Comparison of ENCODE assay signal across 2 cellular contexts in the genomic region with DNA sequence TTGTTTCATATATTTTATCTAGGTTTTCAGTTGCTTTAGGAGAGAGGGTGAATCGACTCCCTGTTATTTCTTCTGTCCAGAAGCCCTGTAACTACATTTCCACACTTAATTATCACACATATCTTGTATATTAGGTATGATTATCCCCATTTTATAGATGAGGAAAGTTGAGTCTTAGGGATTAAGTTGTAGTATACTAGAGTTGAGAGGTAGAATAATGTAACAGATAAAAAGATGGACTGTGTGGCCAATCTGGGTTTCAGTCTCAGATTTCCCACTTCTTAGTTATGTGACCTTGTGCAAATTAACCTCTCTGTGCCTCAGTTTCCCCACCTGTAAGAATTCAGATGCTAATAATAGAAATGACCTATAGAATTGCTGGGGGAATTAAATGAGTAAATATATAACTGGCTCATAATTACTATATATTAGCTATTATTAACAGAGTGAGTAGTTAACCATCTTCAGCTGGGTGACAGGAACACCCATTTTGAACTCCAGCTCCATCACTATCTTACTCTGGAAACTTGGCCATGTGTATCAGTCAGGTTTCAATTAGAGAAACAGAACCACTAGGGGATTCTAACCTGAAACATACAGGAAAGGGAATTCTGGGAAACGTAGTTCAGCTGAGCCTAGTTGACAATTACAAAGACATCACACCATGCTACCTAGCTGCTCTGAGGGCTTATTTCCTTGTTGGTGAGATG.
A peak's percentile ranks its signal among the peaks of the same experiment; 100 is the strongest.
TF ChIP-seq lines count a peak whose summit lies in the region.

No MANE protein-coding gene starts in this region.

TF ChIP-seq in HCT116, 20 proteins besides CTCF, POLR2A, EP300 and RAD21:
- TF ChIP-seq FOSL1 (IDR thresholded peaks at IDR 0.05; ENCODE audit: low read depth) (no peak), CEBPB (IDR thresholded peaks at IDR 0.05; ENCODE audit: low read depth) (no peak)
- TF ChIP-seq, protein P1, sequence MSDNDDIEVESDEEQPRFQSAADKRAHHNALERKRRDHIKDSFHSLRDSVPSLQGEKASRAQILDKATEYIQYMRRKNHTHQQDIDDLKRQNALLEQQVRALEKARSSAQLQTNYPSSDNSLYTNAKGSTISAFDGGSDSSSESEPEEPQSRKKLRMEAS (IDR thresholded peaks at IDR 0.05) = 0 out of 2 replicates have a peak, but pooled peaks have one; percentile 16

TF ChIP-seq in SK-N-SH, 30 proteins besides CTCF, POLR2A, EP300 and RAD21:
- TF ChIP-seq, protein P2, sequence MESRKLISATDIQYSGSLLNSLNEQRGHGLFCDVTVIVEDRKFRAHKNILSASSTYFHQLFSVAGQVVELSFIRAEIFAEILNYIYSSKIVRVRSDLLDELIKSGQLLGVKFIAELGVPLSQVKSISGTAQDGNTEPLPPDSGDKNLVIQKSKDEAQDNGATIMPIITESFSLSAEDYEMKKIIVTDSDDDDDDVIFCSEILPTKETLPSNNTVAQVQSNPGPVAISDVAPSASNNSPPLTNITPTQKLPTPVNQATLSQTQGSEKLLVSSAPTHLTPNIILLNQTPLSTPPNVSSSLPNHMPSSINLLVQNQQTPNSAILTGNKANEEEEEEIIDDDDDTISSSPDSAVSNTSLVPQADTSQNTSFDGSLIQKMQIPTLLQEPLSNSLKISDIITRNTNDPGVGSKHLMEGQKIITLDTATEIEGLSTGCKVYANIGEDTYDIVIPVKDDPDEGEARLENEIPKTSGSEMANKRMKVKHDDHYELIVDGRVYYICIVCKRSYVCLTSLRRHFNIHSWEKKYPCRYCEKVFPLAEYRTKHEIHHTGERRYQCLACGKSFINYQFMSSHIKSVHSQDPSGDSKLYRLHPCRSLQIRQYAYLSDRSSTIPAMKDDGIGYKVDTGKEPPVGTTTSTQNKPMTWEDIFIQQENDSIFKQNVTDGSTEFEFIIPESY (IDR thresholded peaks at IDR 0.05; ENCODE audit: borderline replicate concordance, low read depth) = no peak
- TF ChIP-seq, protein P3, sequence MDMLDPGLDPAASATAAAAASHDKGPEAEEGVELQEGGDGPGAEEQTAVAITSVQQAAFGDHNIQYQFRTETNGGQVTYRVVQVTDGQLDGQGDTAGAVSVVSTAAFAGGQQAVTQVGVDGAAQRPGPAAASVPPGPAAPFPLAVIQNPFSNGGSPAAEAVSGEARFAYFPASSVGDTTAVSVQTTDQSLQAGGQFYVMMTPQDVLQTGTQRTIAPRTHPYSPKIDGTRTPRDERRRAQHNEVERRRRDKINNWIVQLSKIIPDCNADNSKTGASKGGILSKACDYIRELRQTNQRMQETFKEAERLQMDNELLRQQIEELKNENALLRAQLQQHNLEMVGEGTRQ (IDR thresholded peaks at IDR 0.05; ENCODE audit: borderline replicate concordance, low read depth, low read length) = no peak
- TF ChIP-seq RCOR1 (IDR thresholded peaks at IDR 0.05; ENCODE audit: low read length) = no peak
- TF ChIP-seq GATA2 (CRISPR knock-in tag; IDR thresholded peaks at IDR 0.05) = no peak
- TF ChIP-seq, protein P4, sequence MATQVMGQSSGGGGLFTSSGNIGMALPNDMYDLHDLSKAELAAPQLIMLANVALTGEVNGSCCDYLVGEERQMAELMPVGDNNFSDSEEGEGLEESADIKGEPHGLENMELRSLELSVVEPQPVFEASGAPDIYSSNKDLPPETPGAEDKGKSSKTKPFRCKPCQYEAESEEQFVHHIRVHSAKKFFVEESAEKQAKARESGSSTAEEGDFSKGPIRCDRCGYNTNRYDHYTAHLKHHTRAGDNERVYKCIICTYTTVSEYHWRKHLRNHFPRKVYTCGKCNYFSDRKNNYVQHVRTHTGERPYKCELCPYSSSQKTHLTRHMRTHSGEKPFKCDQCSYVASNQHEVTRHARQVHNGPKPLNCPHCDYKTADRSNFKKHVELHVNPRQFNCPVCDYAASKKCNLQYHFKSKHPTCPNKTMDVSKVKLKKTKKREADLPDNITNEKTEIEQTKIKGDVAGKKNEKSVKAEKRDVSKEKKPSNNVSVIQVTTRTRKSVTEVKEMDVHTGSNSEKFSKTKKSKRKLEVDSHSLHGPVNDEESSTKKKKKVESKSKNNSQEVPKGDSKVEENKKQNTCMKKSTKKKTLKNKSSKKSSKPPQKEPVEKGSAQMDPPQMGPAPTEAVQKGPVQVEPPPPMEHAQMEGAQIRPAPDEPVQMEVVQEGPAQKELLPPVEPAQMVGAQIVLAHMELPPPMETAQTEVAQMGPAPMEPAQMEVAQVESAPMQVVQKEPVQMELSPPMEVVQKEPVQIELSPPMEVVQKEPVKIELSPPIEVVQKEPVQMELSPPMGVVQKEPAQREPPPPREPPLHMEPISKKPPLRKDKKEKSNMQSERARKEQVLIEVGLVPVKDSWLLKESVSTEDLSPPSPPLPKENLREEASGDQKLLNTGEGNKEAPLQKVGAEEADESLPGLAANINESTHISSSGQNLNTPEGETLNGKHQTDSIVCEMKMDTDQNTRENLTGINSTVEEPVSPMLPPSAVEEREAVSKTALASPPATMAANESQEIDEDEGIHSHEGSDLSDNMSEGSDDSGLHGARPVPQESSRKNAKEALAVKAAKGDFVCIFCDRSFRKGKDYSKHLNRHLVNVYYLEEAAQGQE (IDR thresholded peaks at IDR 0.05; ENCODE audit: low read depth, low read length) = no peak
- TF ChIP-seq TEAD4 (IDR thresholded peaks at IDR 0.05; ENCODE audit: borderline replicate concordance, insufficient read depth) = no peak
- no peak for TF ChIP-seq ELF1 (IDR thresholded peaks at IDR 0.05)
- TF ChIP-seq MXI1 (IDR thresholded peaks at IDR 0.05; ENCODE audit: low read depth, low read length) = no peak
- TF ChIP-seq, protein P5, sequence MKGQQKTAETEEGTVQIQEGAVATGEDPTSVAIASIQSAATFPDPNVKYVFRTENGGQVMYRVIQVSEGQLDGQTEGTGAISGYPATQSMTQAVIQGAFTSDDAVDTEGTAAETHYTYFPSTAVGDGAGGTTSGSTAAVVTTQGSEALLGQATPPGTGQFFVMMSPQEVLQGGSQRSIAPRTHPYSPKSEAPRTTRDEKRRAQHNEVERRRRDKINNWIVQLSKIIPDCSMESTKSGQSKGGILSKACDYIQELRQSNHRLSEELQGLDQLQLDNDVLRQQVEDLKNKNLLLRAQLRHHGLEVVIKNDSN (IDR thresholded peaks at IDR 0.05; ENCODE audit: borderline replicate concordance, low read depth) = no peak
